Comparison of ENCODE assay signal across 8 cellular contexts in the genomic region with DNA sequence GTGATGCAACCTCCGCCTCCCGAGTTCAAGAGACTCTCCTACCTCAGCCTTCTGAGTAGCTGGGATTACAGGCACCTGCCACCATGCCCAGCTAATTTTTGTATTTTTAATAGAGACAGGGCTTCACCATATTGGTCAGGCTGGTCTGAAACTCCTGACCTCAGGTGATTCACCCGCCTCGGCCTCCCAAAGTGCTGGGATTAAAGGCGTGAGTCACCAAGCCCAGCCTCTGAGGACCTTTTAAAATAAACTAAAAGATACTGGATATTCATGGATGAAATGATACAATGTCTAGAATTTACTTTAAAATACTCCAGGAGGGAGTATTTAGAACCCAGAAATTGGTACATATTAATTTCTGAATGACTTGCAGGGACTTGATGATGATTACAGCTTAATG. TPM values are rescaled to one million over a fixed set of nuclear protein-coding genes. Genes with fewer than 3 reads are reported as not detected.
DNase-seq lines count a peak whose midpoint lies in the region; ATAC-seq, FAIRE-seq and TF ChIP-seq lines count a peak whose summit lies in the region.
"Not testable (repeated sequence)": the region's sequence is repeated elsewhere in the genome, so short reads cannot be mapped to it uniquely, and the experiment has no call there.

No MANE protein-coding gene starts in this region.

- not testable (repeated sequence) for TF ChIP-seq EP300 in A549 (IDR thresholded peaks at IDR 0.05)

- H3K4me1 ChIP-seq in A549: peaks cover 19% of the 10 kb centered on the region
- H3K4me1 ChIP-seq in adrenal gland (replicated peaks in 1 of 2): not testable (repeated sequence)

- H3K4me2 ChIP-seq in A549: peak overlapping the region; percentile 33; the same call in 1 of the 3 replicates

- not testable (repeated sequence) for DNase-seq in A549 (ENCODE audit: low read depth in 1 of 2, low spot score in 1 of 2); RCC 7860 (ENCODE audit: low spot score)
- DNase-seq in EL (peak; percentile 16), HFFc6 (peak; percentile 25), LHCN-M2 (ENCODE audit: low read depth) (peak; percentile 31), adrenal gland (peak in 4 of 7 donors; percentile 36 to 58 (median 45)), MCF 10A (ENCODE audit: unreplicated experiment) (peak; percentile 17), kidney tubule cell (ENCODE audit: low spot score) (peak; percentile 33)

- H3K27ac ChIP-seq in A549, adrenal gland: not testable (repeated sequence)

- FAIRE-seq in A549 (lab: Jason Lieb, UNC): not testable (repeated sequence)
- FAIRE-seq in RCC 7860 (lab: Jason Lieb, UNC): peak; percentile 90

- not testable (repeated sequence) for BruUV-seq in MCF 10A (replicated peaks; lab: Mats Ljungman, UMichigan)

- CTCF ChIA-PET in A549 (lab: Yijun Ruan, JAX): interaction anchor here (0.8 kb wide), 1 partner anchor 8 kb away, joined by 4 read pairs; no protein-coding TSS in a partner anchor
- CTCF ChIA-PET in MCF 10A (lab: Yijun Ruan, JAX): not testable (repeated sequence)

- not testable (repeated sequence) for H3K4me3 ChIP-seq in A549, adrenal gland

- H3K36me3 ChIP-seq in adrenal gland (replicated peaks in 1 of 2): not testable (repeated sequence)

- H3K9me3 ChIP-seq in A549; adrenal gland (replicated peaks in 1 of 3): not testable (repeated sequence)

- peaks cover 17% of the 10 kb centered on the region for H3K4me1 Mint-ChIP-seq in HFFc6 (ENCODE audit: low read depth)
- not testable (repeated sequence) for H3K4me1 Mint-ChIP-seq in MCF 10A (ENCODE audit: insufficient read depth, unreplicated experiment)

- ATAC-seq in A549: not testable (repeated sequence)

- not testable (repeated sequence) for H3K4me3 Mint-ChIP-seq in HFFc6; MCF 10A (ENCODE audit: unreplicated experiment)

- not testable (repeated sequence) for H3K36me3 Mint-ChIP-seq in HFFc6 (ENCODE audit: low read depth); MCF 10A (ENCODE audit: insufficient read depth, unreplicated experiment)

- H3K27me3 ChIP-seq in adrenal gland: not testable (repeated sequence)

- intact Hi-C loops in adrenal gland (cut with DNase I); MCF 10A (cut with micrococcal nuclease): not testable (repeated sequence)

- not testable (repeated sequence) for H3K27ac Mint-ChIP-seq in HFFc6; MCF 10A (ENCODE audit: low read depth, unreplicated experiment)

- POLR2A ChIA-PET in A549 (lab: Yijun Ruan, JAX): not testable (repeated sequence)
- POLR2A ChIA-PET in MCF 10A (lab: Yijun Ruan, JAX): interaction anchor here (1.5 kb wide), 1 partner anchor 11 kb away, joined by 5 read pairs; a partner anchor contains a TSS

- H3K27me3 Mint-ChIP-seq in HFFc6 (ENCODE audit: insufficient read depth): not testable (repeated sequence)
- peaks cover 26% of the 10 kb centered on the region for H3K27me3 Mint-ChIP-seq in MCF 10A (ENCODE audit: insufficient read depth, unreplicated experiment)

- 42% methylated on average over 5 of the region's 5 CpGs for WGBS in A549 (ENCODE audit: missing lambda C conversion rate)
- 60 to 77% (median 64%) methylated on average over 5 of the region's 5 CpGs for WGBS in adrenal gland, 4 donors

- not testable (repeated sequence) for TF ChIP-seq CTCF in A549 (IDR thresholded peaks at IDR 0.05); HFFc6 (IDR thresholded peaks at IDR 0.05); adrenal gland (IDR thresholded peaks at IDR 0.05); MCF 10A (IDR thresholded peaks at IDR 0.05; ENCODE audit: unreplicated experiment)

- not testable (repeated sequence) for TF ChIP-seq RAD21 in A549 (conservative IDR thresholded peaks at IDR 0.05 in 1 of 2, IDR thresholded peaks at IDR 0.05 in 1 of 2)

- H3K9me3 Mint-ChIP-seq in HFFc6; MCF 10A (ENCODE audit: unreplicated experiment): not testable (repeated sequence)

- not testable (repeated sequence) for TF ChIP-seq POLR2A in A549 (IDR thresholded peaks at IDR 0.05; ENCODE audit: low read length); adrenal gland (IDR thresholded peaks at IDR 0.05)

RNA-seq across cellular contexts. Expression of a gene that starts 10.5 kb away (rescaled TPM):
- polyA plus RNA-seq in A549 (2011; rRNA removed) (2.9 and 3.3 TPM in 2 replicates), A549 (2017; fragmentation: RNase III; extraction: RNeasy Plus Mini Kit Qiagen cat#74134 plus additional on column Dnase treatment) (2.6 to 3.3 TPM (median 3.2 TPM) in 3 replicates), adrenal gland (10 to 100 TPM; 12.0 to 16.5 (median 12.7) TPM)
- polyA plus RNA-seq in A549 (2012; cell fraction: cytosol; rRNA removed): 0.14 and 0.22 TPM in 2 replicates
- 0.11 and 0.22 TPM in 2 replicates for polyA plus RNA-seq in A549 (2012; cell fraction: nucleus; rRNA removed)
- polyA minus RNA-seq in A549 (2011; rRNA and poly(A)+ RNA removed): 1.3 and 1.6 TPM in 2 replicates
- 10 to 100 TPM; 14.4 to 18.0 (median 14.7) TPM for total RNA-seq in HFFc6 (2021; fragmentation: NEBNext Ultra II Directional; extraction: Animal tissue kit (Norgen Biotek cat#: 25700))
- total RNA-seq in LHCN-M2 (2014; rRNA removed) (5.1 and 6.9 TPM in 2 replicates), adrenal gland (10 to 100 TPM; 18.4 to 61.8 (median 33.6) TPM), MCF 10A (2022) (3.3 and 4.7 TPM in 2 replicates)
- polyA plus RNA-seq in LHCN-M2 (2012): 2.9 TPM
